Comparison of ENCODE assay signal across 9 cellular contexts in the genomic region with DNA sequence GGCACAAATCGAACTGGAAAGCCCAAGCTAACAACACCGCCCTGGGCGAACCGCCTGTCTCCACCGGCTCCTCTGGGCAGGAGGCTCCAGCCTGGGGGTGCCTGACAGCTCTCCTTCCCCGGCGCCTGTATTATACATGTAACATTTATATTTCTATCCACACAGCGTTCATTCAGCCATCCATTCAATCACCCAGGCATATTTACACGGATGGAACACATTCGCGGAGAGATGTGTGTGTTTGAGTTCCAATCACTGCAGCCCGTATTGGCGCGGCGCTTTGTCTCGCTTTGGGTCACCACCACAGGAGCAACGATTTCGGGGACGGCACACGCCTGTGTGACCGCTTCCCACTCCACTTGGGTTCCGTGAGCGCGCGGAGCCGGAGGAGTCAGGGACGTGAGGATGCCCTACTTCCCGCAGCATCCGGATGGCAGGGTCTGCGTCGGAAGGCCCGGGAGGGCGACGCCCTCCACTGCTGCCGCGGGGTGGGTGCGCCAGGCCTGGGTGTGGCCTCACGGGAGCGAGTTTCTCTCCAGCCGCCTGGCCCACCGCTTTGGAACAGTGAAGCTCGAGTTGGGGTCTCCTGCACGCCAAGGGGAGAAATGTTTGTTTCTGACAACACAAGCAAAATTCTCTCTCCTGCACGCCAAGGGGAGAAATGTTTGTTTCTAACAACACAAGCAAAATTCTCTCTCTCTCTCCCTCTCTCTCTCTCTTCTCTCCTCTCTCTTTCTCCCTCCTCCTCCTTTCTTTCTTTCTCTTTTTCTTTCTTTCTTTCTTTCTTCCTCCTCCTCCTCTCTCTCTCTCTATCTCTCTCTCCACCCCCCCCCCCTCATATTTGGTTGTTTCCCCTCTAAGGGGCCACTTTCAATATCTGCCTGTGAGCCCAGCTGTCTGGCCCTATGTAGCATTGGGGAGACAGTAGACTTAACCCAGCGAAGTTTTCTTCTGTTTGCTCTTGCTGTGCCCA. TPM values are rescaled to one million over a fixed set of nuclear protein-coding genes. Genes with fewer than 3 reads are reported as not detected.
DNase-seq lines count a peak whose midpoint lies in the region; ATAC-seq and TF ChIP-seq lines count a peak whose summit lies in the region.
"Had no signal": no experiment of that assay in that cellular context is flagged by ENCODE, and none has a peak within 500 bp of the region (broad histone marks: within the 10 kb centered on the region; RNA-seq: fewer than 3 reads in every experiment).

No MANE protein-coding gene starts in this region.

- POLR2A ChIA-PET in CD8-positive, alpha-beta memory T cell (lab: Charles Lee): no interaction called here

- peaks cover 20 to 34% (median 29%) of the 10 kb centered on the region in 3 donors for H3K4me1 Mint-ChIP-seq in CD8-positive, alpha-beta memory T cell
- H3K4me1 Mint-ChIP-seq in IgD-negative memory B cell: peaks cover 5 to 18% (median 16%) of the 10 kb centered on the region in 3 donors
- peaks cover 25% of the 10 kb centered on the region for H3K4me1 Mint-ChIP-seq in nephron progenitor cell

- H3K9me3 Mint-ChIP-seq in CD8-positive, alpha-beta memory T cell: no peaks in the 10 kb centered on the region
- H3K9me3 Mint-ChIP-seq in IgD-negative memory B cell (no peaks in the 10 kb centered on the region), nephron progenitor cell (no peaks in the 10 kb centered on the region)

- peaks cover 19% of the 10 kb centered on the region for H3K27me3 ChIP-seq in CD8-positive, alpha-beta memory T cell (ENCODE audit: insufficient read depth, low read length, poor library complexity, severe bottlenecking)
- peaks cover 3 to 79% (median 54%) of the 10 kb centered on the region in 45 donors for H3K27me3 ChIP-seq in dorsolateral prefrontal cortex

- no peaks in the 10 kb centered on the region for H3K36me3 ChIP-seq in CD8-positive, alpha-beta memory T cell (ENCODE audit: insufficient read depth, low read length)

- no peaks in the 10 kb centered on the region for H3K9me3 ChIP-seq in CD8-positive, alpha-beta memory T cell (ENCODE audit: low read length)

- TF ChIP-seq CTCF in dorsolateral prefrontal cortex (IDR thresholded peaks at IDR 0.05 in 54 of 56, conservative IDR thresholded peaks at IDR 0.05 in 2 of 56; ENCODE audit: low read depth in 1 of 56, partially characterized antibody in 56 of 56): no peak
- no peak for TF ChIP-seq CTCF in nephron progenitor cell (IDR thresholded peaks at IDR 0.05)

- no peak overlapping the region for H3K27ac ChIP-seq in CD8-positive, alpha-beta memory T cell (ENCODE audit: low read depth, low read length)
- H3K27ac ChIP-seq in dorsolateral prefrontal cortex: no peak overlapping the region

- CTCF ChIA-PET in CD8-positive, alpha-beta memory T cell (lab: Charles Lee): no interaction called here

- no peak overlapping the region for H3K4me3 ChIP-seq in CD8-positive, alpha-beta memory T cell (ENCODE audit: low read length)
- peak overlapping the region in 46 of 59 donors; percentile 4 to 70 (median 47) for H3K4me3 ChIP-seq in dorsolateral prefrontal cortex

- peak overlapping the region; percentile 47 to 83 (median 66) for H3K4me3 Mint-ChIP-seq in CD8-positive, alpha-beta memory T cell
- H3K4me3 Mint-ChIP-seq in IgD-negative memory B cell: peak overlapping the region; percentile 46 to 89 (median 78)
- peak overlapping the region; percentile 83 for H3K4me3 Mint-ChIP-seq in nephron progenitor cell

- H3K27me3 Mint-ChIP-seq in CD8-positive, alpha-beta memory T cell: peaks cover 42 to 83% of the 10 kb centered on the region in 2 donors
- H3K27me3 Mint-ChIP-seq in IgD-negative memory B cell (peaks cover 57% of the 10 kb centered on the region), nephron progenitor cell (ENCODE audit: low read depth, poor library complexity) (peaks cover 100% of the 10 kb centered on the region)

- peaks cover 12% of the 10 kb centered on the region for H3K4me1 ChIP-seq in CD8-positive, alpha-beta memory T cell (ENCODE audit: insufficient read depth, low read length)

- peak overlapping the region in 2 of 8 donors; percentile 22 to 39 for H3K27ac Mint-ChIP-seq in CD8-positive, alpha-beta memory T cell
- H3K27ac Mint-ChIP-seq in IgD-negative memory B cell (no peak overlapping the region), nephron progenitor cell (no peak overlapping the region)

- ATAC-seq in GM19467 (IDR thresholded peaks at IDR 0.05; ENCODE audit: unreplicated experiment) (no peak), HG03460 (IDR thresholded peaks at IDR 0.05; ENCODE audit: unreplicated experiment) (no peak)

- no peak for DNase-seq in CD8-positive, alpha-beta memory T cell
- DNase-seq in dorsolateral prefrontal cortex: peak in 1 of 10 donors; percentile 40
- peak; percentile 30 for DNase-seq in nephron progenitor cell
- no peak for DNase-seq in NCI-H1417 (lab: John Stamatoyannopoulos, UW)
- DNase-seq in NCI-H1436 treated with DMSO at 0.1 percent for 48 hours (lab: John Stamatoyannopoulos, UW): no peak
- DNase-seq: NCI-H510A had no signal

- intact Hi-C loops in dorsolateral prefrontal cortex (cut with DNase I): no loop called here

- H3K36me3 Mint-ChIP-seq in CD8-positive, alpha-beta memory T cell: no peaks in the 10 kb centered on the region
- H3K36me3 Mint-ChIP-seq in IgD-negative memory B cell (no peaks in the 10 kb centered on the region), nephron progenitor cell (ENCODE audit: low read depth) (no peaks in the 10 kb centered on the region)

RNA-seq across cellular contexts. Expression of a gene that starts 1.1 kb away (rescaled TPM):
- not detected for total RNA-seq in CD8-positive, alpha-beta memory T cell
- polyA plus RNA-seq in CD8-positive, alpha-beta memory T cell: not detected
- polyA plus RNA-seq in IgD-negative memory B cell: not detected
- total RNA-seq in dorsolateral prefrontal cortex: 10 to 100 TPM in 76 of 120 experiments, 1 to 10 TPM in 44; 1.6 to 41.2 (median 11.3) TPM
